29 cellular contexts compared by ENCODE assay signal in genomic region chr5:5104550-5104949, GRCh38. TPM values are rescaled to one million over a fixed set of nuclear protein-coding genes. Genes with fewer than 3 reads are reported as not detected.
"Had no signal": no experiment of that assay in that cellular context is flagged by ENCODE, and none has a peak within 500 bp of the region (broad histone marks: within the 10 kb centered on the region; RNA-seq: fewer than 3 reads in every experiment).

No MANE protein-coding gene starts in this region.

- H3K4me1 ChIP-seq: adrenal gland, ascending aorta, sigmoid colon, transverse colon, vagina had no signal

- H3K36me3 ChIP-seq: adrenal gland, ascending aorta, brain microvascular endothelial cell, sigmoid colon, transverse colon, vagina had no signal

- H3K27ac ChIP-seq: adrenal gland, ascending aorta, brain microvascular endothelial cell, sigmoid colon, transverse colon, vagina had no signal

- DNase-seq: activated B cell treated with CpG ODN at 0.5 μM for 24 hours; activated CD4-positive, alpha-beta T cell treated with anti-CD3 and anti-CD28 coated beads for 36 hours; activated CD4-positive, alpha-beta T cell treated with anti-CD3 and anti-CD28 coated beads, Interleukin-2, amount 50 U/mL, for 4 hours; activated CD8-positive, alpha-beta memory T cell treated with anti-CD3 and anti-CD28 coated beads for 24 hours; activated CD8-positive, alpha-beta memory T cell treated with anti-CD3 and anti-CD28 coated beads, Interleukin-2, amount 50 U/mL, for 48 hours; activated naive CD4-positive, alpha-beta T cell; activated T-cell treated with anti-CD3 and anti-CD28 coated beads, Interleukin-2, amount 50 U/mL, for 4 hours; adrenal gland; brain microvascular endothelial cell; central memory CD4-positive, alpha-beta T cell; dermis blood vessel endothelial cell; effector CD8-positive, alpha-beta T cell; foreskin melanocyte; immature natural killer cell; kidney glomerular epithelial cell; left ventricle myocardium superior; nephron progenitor cell; nucleus accumbens; sigmoid colon; stimulated activated CD4-positive, alpha-beta T cell treated with anti-CD3 and anti-CD28 coated beads, Interleukin-2, amount 100 ng/mL, for 48 hours; stimulated activated CD8-positive, alpha-beta memory T cell treated with anti-CD3 and anti-CD28 coated beads, Interleukin-4, amount 100 ng/mL, for 48 hours; stimulated activated naive B cell treated with anti-CD40 and anti-IgM and Interleukin-4, amounts not matched to agents 10 μg/mL and 1 μg/mL and 100 μg/mL, for 72 hours; T1000; transverse colon had no signal

- H3K4me3 ChIP-seq: adrenal gland, ascending aorta, sigmoid colon, transverse colon, vagina had no signal

- H3K27me3 ChIP-seq: adrenal gland, ascending aorta, brain microvascular endothelial cell, sigmoid colon, transverse colon, vagina had no signal

RNA-seq across cellular contexts. Expression of gene ADAMTS16, which starts 35.6 kb away (rescaled TPM):
- total RNA-seq: activated B cell treated with CpG ODN at 0.5 μM for 24 hours; activated CD4-positive, alpha-beta T cell treated with anti-CD3 and anti-CD28 coated beads for 36 hours; activated T-helper 2 cell treated with anti-CD3 and anti-CD28 coated beads, Interferon-gamma antibody, Interleukin-2, Interleukin-4, amounts not matched to agents 10 μg/mL and 5 μg/mL and 100 μg/mL, durations not matched to agents 14 hours and 24 hours and 36 hours; dermis blood vessel endothelial cell; left ventricle myocardium superior; mononuclear cell had no signal
- polyA plus RNA-seq: esophagus, immature natural killer cell had no signal
